ENCODE assay signal across 7 cellular contexts in genomic region chr4:54217642-54218486, GRCh38. TPM values are rescaled to one million over a fixed set of nuclear protein-coding genes. Genes with fewer than 3 reads are reported as not detected.
DNase-seq lines count a peak whose midpoint lies in the region; ATAC-seq, FAIRE-seq and TF ChIP-seq lines count a peak whose summit lies in the region.

No MANE protein-coding gene starts in this region.

- dilution Hi-C loops in keratinocyte (cut with MboI; ENCODE audit: extremely low pct_ligation_motif_present, low sequenced_read_pairs) = loop anchor here (25.0 kb wide), 1 partner anchor 281 kb away; no protein-coding TSS in a partner anchor

- H3K4me3 ChIP-seq in GM12865 (ENCODE audit: low read depth, low read length) (no peak overlapping the region), WI38 (ENCODE audit: low read depth, low read length) (peak overlapping the region; percentile 52), choroid plexus epithelial cell (ENCODE audit: low read depth, low read length) (peak overlapping the region; percentile 60), keratinocyte (ENCODE audit: control insufficient read depth in 2 of 3, extremely low read depth in 1 of 3, insufficient read depth in 2 of 3, low read depth in 1 of 3, low read length in 3 of 3) (peak overlapping the region; percentile 15 to 61 (median 36))

- H3K36me3 ChIP-seq in keratinocyte (ENCODE audit: control insufficient read depth in 2 of 2, extremely low read depth in 1 of 2, insufficient read depth in 2 of 2, low read length in 2 of 2) = no peaks in the 10 kb centered on the region

- peaks cover 13% of the 10 kb centered on the region for H3K4me1 ChIP-seq in keratinocyte (ENCODE audit: control insufficient read depth, extremely low read depth, insufficient read depth, low read length)

- H3K79me2 ChIP-seq in keratinocyte (ENCODE audit: control insufficient read depth, insufficient read depth, low read length) = no peaks in the 10 kb centered on the region

- FAIRE-seq in keratinocyte (lab: Jason Lieb, UNC) = peak; percentile 94

- peak overlapping the region; percentile 82 for H2AFZ ChIP-seq in keratinocyte (ENCODE audit: control insufficient read depth, low read length)

- TF ChIP-seq CTCF in GM12865 (IDR thresholded peaks at IDR 0.05; ENCODE audit: insufficient read depth, low read depth, low read length, missing control alignments) = peak; percentile 82
- peak; percentile 78 for TF ChIP-seq CTCF in WI38 (IDR thresholded peaks at IDR 0.05; ENCODE audit: low read depth, low read length)
- TF ChIP-seq CTCF in choroid plexus epithelial cell (conservative IDR thresholded peaks at IDR 0.05; ENCODE audit: low read depth, low read length) = peak; percentile 96
- TF ChIP-seq CTCF in keratinocyte (optimal IDR thresholded peaks at IDR 0.05 in 1 of 3, IDR thresholded peaks at IDR 0.05 in 1 of 3, conservative IDR thresholded peaks at IDR 0.05 in 1 of 3; ENCODE audit: extremely low read depth in 1 of 3, insufficient read depth in 2 of 3, low read length in 3 of 3) = peak; percentile 80 to 91 (median 84)

- no peaks in the 10 kb centered on the region for H3K27me3 ChIP-seq in keratinocyte (ENCODE audit: control insufficient read depth, extremely low read depth, insufficient read depth, low read length)

- H3K9ac ChIP-seq in keratinocyte (ENCODE audit: control insufficient read depth, extremely low read depth, insufficient read depth, low read length) = peak overlapping the region; percentile 6

- DNase-seq in GM12865 (ENCODE audit: low read depth) (peak; percentile 66), NCI-H2171 (lab: John Stamatoyannopoulos, UW) (peak; percentile 25), choroid plexus epithelial cell (ENCODE audit: low read depth) (peak; percentile 88), keratinocyte (ENCODE audit: low read depth, low spot score) (peak; percentile 66)
- DNase-seq in stimulated activated CD4-positive, alpha-beta T cell treated with anti-CD3 and anti-CD28 coated beads, Interleukin-12 subunit alpha, Interleukin-12 subunit beta, amount 100 ng/mL, for 4 hours = peak; percentile 32

- no peaks in the 10 kb centered on the region for H3K9me1 ChIP-seq in keratinocyte (ENCODE audit: control insufficient read depth, extremely low read depth, insufficient read depth, low read length)

- H4K20me1 ChIP-seq in keratinocyte (ENCODE audit: control insufficient read depth, extremely low read depth, insufficient read depth, low read length) = no peaks in the 10 kb centered on the region

- no peaks in the 10 kb centered on the region for H3K9me3 ChIP-seq in keratinocyte (ENCODE audit: control insufficient read depth, low read depth, low read length)

- H3K27ac ChIP-seq in keratinocyte (ENCODE audit: control insufficient read depth, insufficient read depth, low read length) = peak overlapping the region; percentile 13

- H3K4me2 ChIP-seq in keratinocyte (ENCODE audit: control insufficient read depth, extremely low read depth, insufficient read depth, low read depth, low read length) = peak overlapping the region; percentile 73

- peak; percentile 60 for ATAC-seq in HG03095 (IDR thresholded peaks at IDR 0.05; ENCODE audit: unreplicated experiment)

RNA-seq across cellular contexts. Expression of gene PDGFRA, which starts 11.2 kb away (rescaled TPM):
- polyA plus RNA-seq in keratinocyte = 0.22 to 0.40 TPM (median 0.27 TPM) in 3 replicates
- polyA plus RNA-seq in keratinocyte (2011; ENCODE audit: low read depth) = not detected
- 0.48 and 0.61 TPM in 2 replicates for polyA plus RNA-seq in keratinocyte (2011; cell fraction: cytosol; rRNA removed)
- polyA plus RNA-seq in keratinocyte (2011; cell fraction: nucleus; rRNA removed) = 0.19 and 0.32 TPM in 2 replicates
- 0.18 and 0.27 TPM in 2 replicates for polyA plus RNA-seq in keratinocyte (2012; ENCODE audit: low replicate concordance)
- 0.10 to 0.26 TPM in 2 of 3 replicates, not detected in the other for polyA minus RNA-seq in keratinocyte
- polyA minus RNA-seq in keratinocyte (2011; cell fraction: cytosol; rRNA and poly(A)+ RNA removed) = not detected
- 0.62 TPM in 1 of 2 replicates, not detected in the other for polyA minus RNA-seq in keratinocyte (2011; cell fraction: nucleus; rRNA and poly(A)+ RNA removed)

Comparison
In these comparisons a context has a peak if more than half of its experiments do, and no peak if none do; other contexts are left out.
1. DNase-seq: peak in every context shown above with its lines; median percentile 88 in choroid plexus epithelial cell; 66 in GM12865; 66 in keratinocyte; 32 in stimulated activated CD4-positive, alpha-beta T cell treated with anti-CD3 and anti-CD28 coated beads, Interleukin-12 subunit alpha, Interleukin-12 subunit beta, amount 100 ng/mL, for 4 hours; 25 in NCI-H2171.